Comparison of ENCODE assay signal across 19 cellular contexts in the genomic region with DNA sequence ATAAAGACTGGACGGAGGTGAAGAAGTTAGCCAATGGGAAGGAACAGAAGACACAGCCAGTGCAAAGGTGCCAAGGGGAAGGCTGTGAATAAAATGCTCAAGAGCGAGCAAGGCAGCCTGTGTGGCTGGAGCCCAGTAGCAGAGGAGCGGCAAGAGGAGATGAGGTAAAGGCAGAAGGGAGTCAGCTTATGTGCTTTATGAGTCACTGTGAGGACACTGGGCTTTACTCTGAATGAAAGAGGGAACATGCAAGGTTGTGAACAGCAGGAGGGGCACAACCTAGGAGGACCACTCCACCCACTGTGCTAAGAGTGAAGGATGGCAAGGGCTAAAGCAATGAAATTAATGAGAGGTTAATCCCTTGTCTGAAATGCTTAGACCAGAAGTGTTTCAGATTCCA.
DNase-seq lines count a peak whose midpoint lies in the region; ATAC-seq, FAIRE-seq and TF ChIP-seq lines count a peak whose summit lies in the region.
"Had no signal": no experiment of that assay in that cellular context is flagged by ENCODE, and none has a peak within 500 bp of the region (broad histone marks: within the 10 kb centered on the region; RNA-seq: fewer than 3 reads in every experiment).

No MANE protein-coding gene starts in this region.

- H3K27me3 Mint-ChIP-seq in activated naive CD8-positive, alpha-beta T cell treated with anti-CD3 and anti-CD28 coated beads, Interleukin-2, amount 50 U/mL, for 24 hours = no peaks in the 10 kb centered on the region
- no peaks in the 10 kb centered on the region for H3K27me3 Mint-ChIP-seq in activated naive CD8-positive, alpha-beta T cell treated with anti-CD3 and anti-CD28 coated beads for 36 hours
- H3K27me3 Mint-ChIP-seq: CD8-positive, alpha-beta memory T cell had no signal

- H3K4me3 ChIP-seq in choroid plexus epithelial cell (ENCODE audit: low read depth, low read length) = no peak overlapping the region
- H3K4me3 ChIP-seq: GM12878, HAP-1, SJSA1 had no signal

- peaks cover 9% of the 10 kb centered on the region for H3K4me1 Mint-ChIP-seq in activated naive CD8-positive, alpha-beta T cell treated with anti-CD3 and anti-CD28 coated beads, Interleukin-2, amount 50 U/mL, for 24 hours
- peaks cover 6% of the 10 kb centered on the region for H3K4me1 Mint-ChIP-seq in activated naive CD8-positive, alpha-beta T cell treated with anti-CD3 and anti-CD28 coated beads for 36 hours

- no peak for FAIRE-seq in frontal cortex (lab: Jason Lieb, UNC)
- FAIRE-seq: A204.1, GM12878 had no signal

- peaks cover 35% of the 10 kb centered on the region for H3K36me3 Mint-ChIP-seq in activated naive CD8-positive, alpha-beta T cell treated with anti-CD3 and anti-CD28 coated beads, Interleukin-2, amount 50 U/mL, for 24 hours (ENCODE audit: low read depth)
- peaks cover 26% of the 10 kb centered on the region for H3K36me3 Mint-ChIP-seq in activated naive CD8-positive, alpha-beta T cell treated with anti-CD3 and anti-CD28 coated beads for 36 hours

- TF ChIP-seq CTCF in choroid plexus epithelial cell (conservative IDR thresholded peaks at IDR 0.05; ENCODE audit: low read depth, low read length) = no peak

- ATAC-seq in activated naive CD8-positive, alpha-beta T cell treated with anti-CD3 and anti-CD28 coated beads, Interleukin-2, amount 50 U/mL, for 24 hours = peak; percentile 24
- ATAC-seq: GM12878 had no signal

- no peak overlapping the region for H3K27ac Mint-ChIP-seq in activated naive CD8-positive, alpha-beta T cell treated with anti-CD3 and anti-CD28 coated beads, Interleukin-2, amount 50 U/mL, for 24 hours
- no peak overlapping the region for H3K27ac Mint-ChIP-seq in activated naive CD8-positive, alpha-beta T cell treated with anti-CD3 and anti-CD28 coated beads for 36 hours

- no peak overlapping the region for H3K4me3 Mint-ChIP-seq in activated naive CD8-positive, alpha-beta T cell treated with anti-CD3 and anti-CD28 coated beads, Interleukin-2, amount 50 U/mL, for 24 hours
- H3K4me3 Mint-ChIP-seq in activated naive CD8-positive, alpha-beta T cell treated with anti-CD3 and anti-CD28 coated beads for 36 hours = no peak overlapping the region

- no peak for DNase-seq in activated naive CD8-positive, alpha-beta T cell treated with anti-CD3 and anti-CD28 coated beads, Interleukin-2, amount 50 U/mL, for 24 hours
- no peak for DNase-seq in activated naive CD8-positive, alpha-beta T cell treated with anti-CD3 and anti-CD28 coated beads for 36 hours
- DNase-seq in RPMI7951 (ENCODE audit: low read depth) (peak; percentile 25), choroid plexus epithelial cell (ENCODE audit: low read depth) (peak; percentile 13), HuH-7 (ENCODE audit: low spot score) (no peak), frontal cortex (ENCODE audit: low spot score in 2 of 2) (no peak), SIG-M5 treated with dmso at 0.1 percent for 504 hours (lab: John Stamatoyannopoulos, UW; ENCODE audit: unreplicated experiment) (no peak)
- DNase-seq: CD8-positive, alpha-beta memory T cell; DMS79; NCI-H1105; NCI-H146; NCI-H2029; NCI-H2227 treated with DMSO at 0.1 percent for 48 hours; NCI-H510A; NCI-H748 treated with DMSO at 0.1 percent for 48 hours had no signal

- H3K9me3 Mint-ChIP-seq in activated naive CD8-positive, alpha-beta T cell treated with anti-CD3 and anti-CD28 coated beads, Interleukin-2, amount 50 U/mL, for 24 hours = peaks cover 4% of the 10 kb centered on the region
- peaks cover 4% of the 10 kb centered on the region for H3K9me3 Mint-ChIP-seq in activated naive CD8-positive, alpha-beta T cell treated with anti-CD3 and anti-CD28 coated beads for 36 hours

Comparison
In these comparisons a context has a peak if more than half of its experiments do, and no peak if none do; other contexts are left out.
1. DNase-seq: peak in RPMI7951 (single experiment) and choroid plexus epithelial cell (single experiment); none in activated naive CD8-positive, alpha-beta T cell treated with anti-CD3 and anti-CD28 coated beads, Interleukin-2, amount 50 U/mL, for 24 hours (single experiment), activated naive CD8-positive, alpha-beta T cell treated with anti-CD3 and anti-CD28 coated beads for 36 hours (single experiment), HuH-7 (single experiment), frontal cortex (0 of 2) and SIG-M5 treated with dmso at 0.1 percent for 504 hours (single experiment).